In the genomic region with DNA sequence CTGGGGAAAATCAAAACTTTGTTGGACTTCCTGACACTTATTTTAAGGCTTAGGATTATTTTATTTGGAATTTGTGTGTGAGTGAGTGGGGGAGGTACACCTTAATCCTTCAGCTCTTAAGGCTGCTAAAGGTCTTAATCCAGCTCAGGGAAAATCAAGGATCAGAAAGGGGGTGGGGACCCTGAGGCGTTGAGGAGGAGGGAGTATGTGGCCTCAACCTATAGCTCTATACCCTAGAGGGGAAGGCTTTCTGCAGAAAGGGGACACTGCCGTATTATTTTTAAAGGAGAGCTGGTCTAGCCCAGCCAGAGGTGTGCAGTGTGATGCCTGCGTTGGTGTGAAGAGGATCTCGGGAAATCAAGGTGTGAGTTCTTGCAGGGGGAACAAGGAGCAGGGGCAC, we compare ENCODE assay signal across 17 cellular contexts. TPM values are rescaled to one million over a fixed set of nuclear protein-coding genes. Genes with fewer than 3 reads are reported as not detected.
DNase-seq lines count a peak whose midpoint lies in the region; ATAC-seq, FAIRE-seq and TF ChIP-seq lines count a peak whose summit lies in the region.
"Had no signal": no experiment of that assay in that cellular context is flagged by ENCODE, and none has a peak within 500 bp of the region (broad histone marks: within the 10 kb centered on the region; RNA-seq: fewer than 3 reads in every experiment).

No MANE protein-coding gene starts in this region.

- DNase-seq in HepG2 (ENCODE audit: low spot score): no peak
- DNase-seq in esophagus squamous epithelium (lab: John Stamatoyannopoulos, UW): no peak
- no peak for DNase-seq in prostate gland (ENCODE audit: low spot score)
- DNase-seq in aorta: no peak
- DNase-seq in anterior cingulate cortex (lab: John Stamatoyannopoulos, UW): no peak
- DNase-seq in erythroblast (lab: John Stamatoyannopoulos, UW): no peak
- DNase-seq: activated T-cell treated with anti-CD3 and anti-CD28 coated beads, Interleukin-2, amount 50 U/mL, for 48 hours; CD8-positive, alpha-beta memory T cell; naive thymus-derived CD8-positive, alpha-beta T cell; stimulated activated CD4-positive, alpha-beta T cell treated with anti-CD3 and anti-CD28 coated beads, Interleukin-2, amount 100 ng/mL, for 48 hours had no signal

- H3K4me2 ChIP-seq in HepG2 (ENCODE audit: low read depth, low read length): no peak overlapping the region

- intact Hi-C loops in HepG2 (cut with micrococcal nuclease; ENCODE audit: unreplicated experiment): no loop called here
- intact Hi-C loops in esophagus squamous epithelium (cut with DNase I): no loop called here
- intact Hi-C loops in prostate gland (cut with DNase I): no loop called here
- intact Hi-C loops in aorta (cut with DNase I): loop anchor here (2.0 to 5.0 kb wide), 4 partner anchors 18 to 51 kb away; no protein-coding TSS in a partner anchor

- H3K9ac ChIP-seq in liver (ENCODE audit: low read depth in 1 of 2, low read length in 2 of 2) (no peak overlapping the region), HepG2 (ENCODE audit: insufficient read depth, low read depth, low read length) (no peak overlapping the region)

- no peaks in the 10 kb centered on the region for H3K27me3 ChIP-seq in liver (ENCODE audit: control insufficient read depth in 4 of 4, insufficient read depth in 4 of 4, low read length in 3 of 4)
- peaks cover 0 to 39% of the 10 kb centered on the region in 2 experiments; a peak in 3 of 5 replicates for H3K27me3 ChIP-seq in HepG2 (ENCODE audit: control insufficient read depth in 1 of 2, insufficient read depth in 2 of 2, low read length in 2 of 2)
- H3K27me3 ChIP-seq in esophagus squamous epithelium: no peaks in the 10 kb centered on the region
- H3K27me3 ChIP-seq in prostate gland (replicated peaks; ENCODE audit: insufficient read depth): no peaks in the 10 kb centered on the region
- H3K27me3 ChIP-seq in aorta (ENCODE audit: control insufficient read depth in 1 of 2, insufficient read depth in 2 of 2, low read length in 1 of 2): no peaks in the 10 kb centered on the region
- H3K27me3 ChIP-seq: adrenal gland, SJSA1 had no signal

- no peak for FAIRE-seq in HepG2 (lab: Jason Lieb, UNC)
- FAIRE-seq: colon, GM12878, H54 had no signal

- H3K27ac ChIP-seq in liver (ENCODE audit: low read depth in 1 of 2, low read length in 2 of 2): peak overlapping the region; percentile 81 to 83
- H3K27ac ChIP-seq in HepG2 (ENCODE audit: extremely low read length, insufficient read depth, low read length): no peak overlapping the region
- peak overlapping the region; percentile 79 to 93 (median 89) for H3K27ac ChIP-seq in esophagus squamous epithelium
- H3K27ac ChIP-seq in prostate gland: peak overlapping the region; percentile 87 to 92
- peak overlapping the region; percentile 62 to 79 for H3K27ac ChIP-seq in aorta (ENCODE audit: low read depth in 1 of 2, low read length in 2 of 2)
- H3K27ac ChIP-seq: SJSA1 had no signal

- H3K79me2 ChIP-seq in HepG2 (ENCODE audit: insufficient read depth, low read length): no peaks in the 10 kb centered on the region

- TF ChIP-seq EP300 in HepG2 (IDR thresholded peaks at IDR 0.05; ENCODE audit: low read depth in 2 of 2, low read length in 2 of 2): no peak
- TF ChIP-seq EP300 in HepG2 (CRISPR knock-in tag; IDR thresholded peaks at IDR 0.05; ENCODE audit: borderline replicate concordance): no peak

- CTCF ChIA-PET in HepG2 (lab: Yijun Ruan, JAX; ENCODE audit: low intra/inter-chr PET ratio, low total read pairs): no interaction called here

- H3K4me1 ChIP-seq in liver (ENCODE audit: control insufficient read depth in 4 of 4, insufficient read depth in 4 of 4, low read length in 3 of 4) (peaks cover 18 to 70% (median 50%) of the 10 kb centered on the region in 4 donors), HepG2 (ENCODE audit: insufficient read depth, low read length) (peaks cover 53% of the 10 kb centered on the region), esophagus squamous epithelium (peaks cover 31 to 98% (median 38%) of the 10 kb centered on the region in 3 donors), prostate gland (replicated peaks) (peaks cover 27% of the 10 kb centered on the region), aorta (ENCODE audit: control insufficient read depth in 1 of 2, insufficient read depth in 2 of 2, low read length in 2 of 2) (no peaks in the 10 kb centered on the region)
- H3K4me1 ChIP-seq: SJSA1 had no signal

- TF ChIP-seq POLR2A in HepG2 (IDR thresholded peaks at IDR 0.05; ENCODE audit: insufficient read depth in 1 of 2, low read depth in 2 of 2, low read length in 2 of 2): no peak
- TF ChIP-seq POLR2A in esophagus squamous epithelium (IDR thresholded peaks at IDR 0.05): no peak
- TF ChIP-seq POLR2A in prostate gland (IDR thresholded peaks at IDR 0.05): no peak
- no peak for TF ChIP-seq POLR2A in erythroblast (IDR thresholded peaks at IDR 0.05; ENCODE audit: low read length)

- TF ChIP-seq CTCF in liver (IDR thresholded peaks at IDR 0.05; ENCODE audit: low read depth, low read length, missing input control) (no peak), HepG2 (CRISPR knock-in tag; IDR thresholded peaks at IDR 0.05) (no peak), esophagus squamous epithelium (IDR thresholded peaks at IDR 0.05) (no peak), prostate gland (IDR thresholded peaks at IDR 0.05) (no peak)

- no TSS peak for BruUV-seq in HepG2 (replicated peaks; lab: Mats Ljungman, UMichigan)

- in situ Hi-C loops in HepG2 (cut with HindIII; ENCODE audit: extremely low pct_ligation_motif_present, low pct_unique_long_range_greater_than_20kb): no loop called here

- H3K36me3 ChIP-seq in liver (ENCODE audit: control insufficient read depth in 4 of 4, insufficient read depth in 3 of 4, low read depth in 1 of 4, low read length in 3 of 4) (no peaks in the 10 kb centered on the region), HepG2 (replicated peaks in 1 of 2; ENCODE audit: control insufficient read depth in 1 of 2, insufficient read depth in 2 of 2, low read length in 2 of 2) (no peaks in the 10 kb centered on the region), esophagus squamous epithelium (no peaks in the 10 kb centered on the region), prostate gland (no peaks in the 10 kb centered on the region), aorta (ENCODE audit: control insufficient read depth in 1 of 2, insufficient read depth in 2 of 2, low read length in 1 of 2) (no peaks in the 10 kb centered on the region)
- H3K36me3 ChIP-seq: adrenal gland, SJSA1 had no signal

- WGBS in liver: 91% methylated on average over 4 of the region's 4 CpGs
- 65% methylated on average over 4 of the region's 4 CpGs for WGBS in HepG2 (ENCODE audit: low lambda C conversion rate)
- 70 to 78% methylated on average over 4 of the region's 4 CpGs for WGBS in esophagus squamous epithelium, 2 donors
- WGBS in prostate gland: 59% methylated on average over 4 of the region's 4 CpGs
- 36 to 47% methylated on average over 4 of the region's 4 CpGs for WGBS in aorta, 2 donors

- no peaks in the 10 kb centered on the region for H4K20me1 ChIP-seq in HepG2 (ENCODE audit: insufficient read depth, low read length)

- POLR2A ChIA-PET in HepG2 (lab: Yijun Ruan, JAX): no interaction called here

- TF ChIP-seq RAD21 in liver (IDR thresholded peaks at IDR 0.05): no peak
- no peak for TF ChIP-seq RAD21 in HepG2 (CRISPR knock-in tag; IDR thresholded peaks at IDR 0.05)

- H3K9me3 ChIP-seq in liver (ENCODE audit: control insufficient read depth in 4 of 4, low read length in 3 of 4) (no peaks in the 10 kb centered on the region), HepG2 (ENCODE audit: low read length) (no peaks in the 10 kb centered on the region), esophagus squamous epithelium (no peaks in the 10 kb centered on the region), prostate gland (no peaks in the 10 kb centered on the region), aorta (ENCODE audit: control insufficient read depth, low read length) (no peaks in the 10 kb centered on the region)
- H3K9me3 ChIP-seq: adrenal gland, SJSA1 had no signal

- ATAC-seq in HepG2 (no peak), aorta (ENCODE audit: low FRiP score) (no peak), GM21786 (IDR thresholded peaks at IDR 0.05; ENCODE audit: unreplicated experiment) (no peak)
- ATAC-seq: naive thymus-derived CD8-positive, alpha-beta T cell had no signal

- no peak overlapping the region for H2AFZ ChIP-seq in HepG2 (ENCODE audit: low read length)

- no peak overlapping the region for H3K4me3 ChIP-seq in liver (ENCODE audit: low read depth in 1 of 3, low read length in 3 of 3)
- H3K4me3 ChIP-seq in HepG2 (replicated peaks in 1 of 3; ENCODE audit: insufficient read depth in 1 of 3, low read depth in 2 of 3, low read length in 3 of 3): no peak overlapping the region
- H3K4me3 ChIP-seq in esophagus squamous epithelium: no peak overlapping the region
- no peak overlapping the region for H3K4me3 ChIP-seq in prostate gland
- H3K4me3 ChIP-seq in aorta (ENCODE audit: low read length in 2 of 2): no peak overlapping the region
- H3K4me3 ChIP-seq: adrenal gland, GM12878, SJSA1 had no signal

RNA-seq across cellular contexts. Expression of gene IRF2BPL, which starts 20.0 kb away (rescaled TPM):
- total RNA-seq in liver: 10 to 100 TPM in 1 of 2 donors, 1 to 10 TPM in 1; 7.6 to 15.8 TPM
- 1 to 10 TPM; 3.8 to 7.1 TPM for polyA plus RNA-seq in liver
- total RNA-seq in HepG2 (2016; rRNA removed; fragmentation: Illumina TruSeq; extraction: Trizol): 6.2 and 8.4 TPM in 2 replicates
- 0.88 and 1.1 TPM in 2 replicates for total RNA-seq in HepG2 (2016; cell fraction: cytosol; rRNA removed; fragmentation: Illumina TruSeq; extraction: Trizol; ENCODE audit: low read depth)
- total RNA-seq in HepG2 (2016; cell fraction: insoluble cytoplasmic fraction; rRNA removed; fragmentation: Illumina TruSeq; extraction: Trizol): 6.2 and 7.9 TPM in 2 replicates
- total RNA-seq in HepG2 (2016; cell fraction: membrane; rRNA removed; fragmentation: Illumina TruSeq; extraction: Trizol): 3.5 and 4.3 TPM in 2 replicates
- total RNA-seq in HepG2 (2016; cell fraction: nucleus; rRNA removed; fragmentation: Illumina TruSeq; extraction: Trizol): 5.8 and 6.6 TPM in 2 replicates
- 6.6 and 7.8 TPM in 2 replicates for polyA plus RNA-seq in HepG2 (2011; rRNA removed)
- polyA plus RNA-seq in HepG2 (2011; cell fraction: cytosol; rRNA removed): 6.1 and 8.5 TPM in 2 replicates
- polyA plus RNA-seq in HepG2 (2011; cell fraction: nucleus; rRNA removed): 9.9 and 12.0 TPM in 2 replicates
- 13.5 and 21.1 TPM in 2 replicates for polyA plus RNA-seq in HepG2 (2012)
- polyA plus RNA-seq in HepG2 (2016; cell fraction: cytosol; fragmentation: Illumina TruSeq; extraction: Trizol; ENCODE audit: low read depth): 0.57 and 0.58 TPM in 2 replicates
- polyA plus RNA-seq in HepG2 (2016; cell fraction: insoluble cytoplasmic fraction; fragmentation: Illumina TruSeq; extraction: Trizol; ENCODE audit: low read depth): 8.8 and 10.6 TPM in 2 replicates
- polyA plus RNA-seq in HepG2 (2016; cell fraction: membrane; fragmentation: Illumina TruSeq; extraction: Trizol; ENCODE audit: low read depth): 2.4 and 2.6 TPM in 2 replicates
- polyA plus RNA-seq in HepG2 (2016; cell fraction: nucleus; fragmentation: Illumina TruSeq; extraction: Trizol; ENCODE audit: insufficient read depth, low read depth): 9.6 and 10.7 TPM in 2 replicates
- polyA minus RNA-seq in HepG2 (2011; rRNA and poly(A)+ RNA removed; ENCODE audit: low replicate concordance): 5.2 and 20.2 TPM in 2 replicates
- polyA minus RNA-seq in HepG2 (2011; cell fraction: cytosol; rRNA and poly(A)+ RNA removed): 14.8 and 18.3 TPM in 2 replicates
- polyA minus RNA-seq in HepG2 (2011; cell fraction: nucleus; rRNA and poly(A)+ RNA removed): 5.8 and 8.6 TPM in 2 replicates
- total RNA-seq in esophagus squamous epithelium: 10 to 100 TPM; 15.8 to 28.8 (median 24.0) TPM
- total RNA-seq in prostate gland: 100 to 1,000 TPM; 113 to 141 TPM
- 10 to 100 TPM; 34.7 to 59.6 TPM for total RNA-seq in aorta
- polyA plus RNA-seq in aorta: 10 to 100 TPM in 1 of 2 donors, 1 to 10 TPM in 1; 3.4 to 13.0 TPM

Comparison
In these comparisons a context has a peak if more than half of its experiments do, and no peak if none do; other contexts are left out.
1. intact Hi-C loops: an anchor here in aorta (2.0 to 5.0 kb wide); none called in HepG2, esophagus squamous epithelium and prostate gland.